In genomic region chr1:160243767-160244166, GRCh38 we compare ENCODE assay signal across 16 cellular contexts. TPM values are rescaled to one million over a fixed set of nuclear protein-coding genes. Genes with fewer than 3 reads are reported as not detected.
A peak's percentile ranks its signal among the peaks of the same experiment; 100 is the strongest.
DNase-seq lines count a peak whose midpoint lies in the region; ATAC-seq and TF ChIP-seq lines count a peak whose summit lies in the region.
"Had no signal": no experiment of that assay in that cellular context is flagged by ENCODE, and none has a peak within 500 bp of the region (broad histone marks: within the 10 kb centered on the region; RNA-seq: fewer than 3 reads in every experiment).

No MANE protein-coding gene starts in this region.

- no peak for DNase-seq in CD4-positive, CD25-positive, alpha-beta regulatory T cell
- DNase-seq in DMS 273 (lab: John Stamatoyannopoulos, UW; ENCODE audit: unreplicated experiment) (peak; percentile 62), cerebellum (ENCODE audit: low spot score) (peak; percentile 83), psoas muscle (no peak), epidermal melanocyte (ENCODE audit: insufficient read length, low spot score) (no peak), foreskin fibroblast (no peak)
- DNase-seq: MV-4-11, NCI-H1417 treated with DMSO at 0.1 percent for 48 hours, NCI-H2029 treated with DMSO at 0.1 percent for 48 hours, NCI-H526, SHP77 had no signal

- intact Hi-C loops in psoas muscle (cut with DNase I) = loop anchor here (5.0 kb wide), 2 partner anchors 46 to 49 kb away; no protein-coding TSS in a partner anchor

- H3K4me1 ChIP-seq in CD4-positive, CD25-positive, alpha-beta regulatory T cell (ENCODE audit: control insufficient read depth, insufficient read depth, low read length, poor library complexity, severe bottlenecking) = no peaks in the 10 kb centered on the region
- H3K4me1 ChIP-seq in psoas muscle = peaks cover 63% of the 10 kb centered on the region

- no peak overlapping the region for H3K27ac ChIP-seq in CD4-positive, CD25-positive, alpha-beta regulatory T cell (ENCODE audit: insufficient read depth, low read length, poor library complexity, severe bottlenecking)
- H3K27ac ChIP-seq in psoas muscle = peak overlapping the region; percentile 62

- H3K36me3 Mint-ChIP-seq in CD4-positive, CD25-positive, alpha-beta regulatory T cell = peaks cover 45% of the 10 kb centered on the region

- H3K27ac Mint-ChIP-seq in CD4-positive, CD25-positive, alpha-beta regulatory T cell = peak overlapping the region in 2 of 3 donors; percentile 68 to 75

- H3K9me3 Mint-ChIP-seq in CD4-positive, CD25-positive, alpha-beta regulatory T cell = no peaks in the 10 kb centered on the region

- H3K4me1 Mint-ChIP-seq in CD4-positive, CD25-positive, alpha-beta regulatory T cell = peaks cover 9 to 32% (median 20%) of the 10 kb centered on the region in 4 donors

- H3K4me3 Mint-ChIP-seq in CD4-positive, CD25-positive, alpha-beta regulatory T cell = no peak overlapping the region

- no peaks in the 10 kb centered on the region for H3K27me3 Mint-ChIP-seq in CD4-positive, CD25-positive, alpha-beta regulatory T cell

- H3K36me3 ChIP-seq in CD4-positive, CD25-positive, alpha-beta regulatory T cell (ENCODE audit: control insufficient read depth, insufficient read depth, low read length) = peaks cover 46% of the 10 kb centered on the region
- H3K36me3 ChIP-seq in psoas muscle (ENCODE audit: insufficient read depth in 1 of 2, low read depth in 1 of 2) = peaks cover 0 to 48% of the 10 kb centered on the region in 2 donors

- H3K4me3 ChIP-seq in CD4-positive, CD25-positive, alpha-beta regulatory T cell (ENCODE audit: low read depth, low read length) = no peak overlapping the region
- peak overlapping the region; percentile 11 for H3K4me3 ChIP-seq in psoas muscle
- no peak overlapping the region for H3K4me3 ChIP-seq in foreskin fibroblast (ENCODE audit: low read depth in 1 of 2, low read length in 2 of 2)

- no peaks in the 10 kb centered on the region for H3K27me3 ChIP-seq in CD4-positive, CD25-positive, alpha-beta regulatory T cell (ENCODE audit: control insufficient read depth, insufficient read depth, low read length)
- H3K27me3 ChIP-seq in psoas muscle (ENCODE audit: insufficient read depth in 3 of 3, low read length in 2 of 3) = no peaks in the 10 kb centered on the region

- no peaks in the 10 kb centered on the region for H3K9me3 ChIP-seq in CD4-positive, CD25-positive, alpha-beta regulatory T cell (ENCODE audit: control insufficient read depth in 2 of 2, low read length in 2 of 2)
- H3K9me3 ChIP-seq in psoas muscle = no peaks in the 10 kb centered on the region

- TF ChIP-seq CTCF in psoas muscle (IDR thresholded peaks at IDR 0.05) (no peak), foreskin fibroblast (IDR thresholded peaks at IDR 0.05; ENCODE audit: low read depth, low read length) (no peak)

- ATAC-seq in CD4-positive, CD25-positive, alpha-beta regulatory T cell (ENCODE audit: low read depth in 2 of 2) = no peak
- ATAC-seq in psoas muscle (peak in 3 of 4 donors; percentile 48 to 58 (median 56)), GM19452 (IDR thresholded peaks at IDR 0.05; ENCODE audit: unreplicated experiment) (no peak)
- ATAC-seq: HCT116, Panc1, SK-N-SH treated with all-trans-retinoic acid at 6 μM for 48 hours had no signal

RNA-seq across cellular contexts. Expression of gene DCAF8, which starts 18.6 kb away (rescaled TPM):
- total RNA-seq in CD4-positive, CD25-positive, alpha-beta regulatory T cell = 182 TPM
- 10 to 100 TPM; 50.3 to 74.1 (median 54.9) TPM for polyA plus RNA-seq in CD4-positive, CD25-positive, alpha-beta regulatory T cell
- total RNA-seq in cerebellum (108 TPM), psoas muscle (100 to 1,000 TPM; 135 to 204 (median 188) TPM)
- 100 to 1,000 TPM in 2 of 3 donors, 10 to 100 TPM in 1; 45.4 to 187 (median 106) TPM for polyA plus RNA-seq in psoas muscle

RNA-seq across cellular contexts. Expression of gene PEA15, which starts 38.6 kb away (rescaled TPM):
- 21.5 TPM for total RNA-seq in CD4-positive, CD25-positive, alpha-beta regulatory T cell
- 10 to 100 TPM in 1 of 4 donors, 1 to 10 TPM in 3; 7.5 to 10.2 (median 8.3) TPM for polyA plus RNA-seq in CD4-positive, CD25-positive, alpha-beta regulatory T cell
- 125 TPM for total RNA-seq in cerebellum
- total RNA-seq in psoas muscle = 100 to 1,000 TPM in 2 of 4 donors, 10 to 100 TPM in 2; 51.2 to 232 (median 95.8) TPM
- polyA plus RNA-seq in psoas muscle = 100 to 1,000 TPM in 1 of 3 donors, 10 to 100 TPM in 2; 83.4 to 111 (median 95.9) TPM

RNA-seq across cellular contexts. Expression of gene PEX19, which starts 41.2 kb away (rescaled TPM):
- total RNA-seq in CD4-positive, CD25-positive, alpha-beta regulatory T cell = 44.4 TPM
- polyA plus RNA-seq in CD4-positive, CD25-positive, alpha-beta regulatory T cell = 10 to 100 TPM; 55.6 to 61.5 (median 58.8) TPM
- total RNA-seq in cerebellum = 42.1 TPM
- total RNA-seq in psoas muscle = 10 to 100 TPM; 75.3 to 85.4 (median 78.2) TPM
- 100 to 1,000 TPM in 1 of 3 donors, 10 to 100 TPM in 2; 30.2 to 117 (median 52.7) TPM for polyA plus RNA-seq in psoas muscle

RNA-seq across cellular contexts. Expression of gene CASQ1, which starts 53.4 kb away (rescaled TPM):
- not detected for total RNA-seq in CD4-positive, CD25-positive, alpha-beta regulatory T cell
- polyA plus RNA-seq in CD4-positive, CD25-positive, alpha-beta regulatory T cell = not detected
- total RNA-seq in cerebellum (1.3 TPM), psoas muscle (100 to 1,000 TPM; 399 to 903 (median 583) TPM)
- 100 to 1,000 TPM; 171 to 412 (median 329) TPM for polyA plus RNA-seq in psoas muscle
- total RNA-seq: HT1080 had no signal

Comparison
In these comparisons a context has a peak if more than half of its experiments do, and no peak if none do; other contexts are left out.
1. ATAC-seq: peak in psoas muscle (3 of 4); none in CD4-positive, CD25-positive, alpha-beta regulatory T cell (0 of 2) and GM19452 (single experiment).
2. DNase-seq: peak in DMS 273 (single experiment) and cerebellum (single experiment); none in CD4-positive, CD25-positive, alpha-beta regulatory T cell (0 of 3), psoas muscle (0 of 2), epidermal melanocyte (single experiment) and foreskin fibroblast (0 of 2).